ENCODE assay signal across 8 cellular contexts in the genomic region with DNA sequence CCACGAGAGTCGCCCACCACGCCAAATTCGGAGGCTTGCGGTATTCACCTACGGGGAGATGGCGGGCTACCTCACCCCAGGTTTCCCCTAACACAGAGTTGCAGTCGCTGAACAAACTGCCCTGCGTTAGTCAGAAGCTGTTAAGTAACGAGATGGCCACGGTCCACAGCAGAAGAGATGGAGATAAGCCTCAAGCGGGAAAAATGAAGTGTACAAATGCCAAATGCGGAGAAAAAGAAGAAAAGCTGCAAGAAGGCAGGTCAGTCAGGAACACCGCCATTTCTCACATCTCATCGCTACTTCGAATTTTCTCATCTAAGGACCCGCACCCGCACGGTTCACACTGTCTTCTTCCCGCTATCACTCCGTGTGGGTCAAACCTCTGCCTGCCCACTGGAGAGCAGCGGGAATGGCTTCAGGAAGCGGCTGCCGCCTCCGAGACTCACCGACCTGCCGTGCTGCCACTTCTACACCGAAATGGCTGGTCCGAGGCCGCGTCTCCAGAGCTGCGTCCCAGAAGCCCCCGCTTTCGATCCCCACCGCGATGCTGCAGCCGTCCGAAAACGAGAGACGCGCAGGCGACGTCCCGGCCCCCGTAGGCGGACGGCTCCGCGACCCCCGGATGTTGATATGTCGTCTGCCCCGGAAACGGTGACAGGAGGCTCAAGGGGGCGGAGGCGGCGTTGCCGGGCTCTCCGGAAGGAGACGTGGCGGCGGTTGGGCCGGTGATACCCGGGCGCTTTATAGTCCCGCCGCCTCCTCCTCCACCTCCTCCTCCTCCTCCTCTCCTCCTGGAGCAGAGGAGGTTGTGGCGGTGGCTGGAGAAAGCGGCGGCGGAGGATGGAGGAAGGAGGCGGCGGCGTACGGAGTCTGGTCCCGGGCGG. TPM values are rescaled to one million over a fixed set of nuclear protein-coding genes. Genes with fewer than 3 reads are reported as not detected.
DNase-seq lines count a peak whose midpoint lies in the region; ATAC-seq and TF ChIP-seq lines count a peak whose summit lies in the region.

TSS of gene ASB3 (minus strand) at position 583 of the 884 bp plus-strand sequence. CDS start 21,381 bp downstream, outside the sequence.
TSS of gene ERLEC1 (plus strand) at position 674 of the 884 bp plus-strand sequence. CDS start at position 841, 167 bp downstream.

- CTCF ChIA-PET in A673 (lab: Charles Lee): no interaction called here

- peak; percentile 96 for DNase-seq in A673 (ENCODE audit: low spot score)
- peak; percentile 63 for DNase-seq in NCI-H2196 (lab: John Stamatoyannopoulos, UW; ENCODE audit: unreplicated experiment)
- peak; percentile 49 to 73 for DNase-seq in T47D (ENCODE audit: low read depth in 1 of 2, low spot score in 1 of 2)

- POLR2A ChIA-PET in A673 (lab: Charles Lee; ENCODE audit: low non-redundant PET): interaction anchor here (0.7 kb wide), 1 partner anchor 16 kb away, joined by 4 read pairs; no protein-coding TSS in a partner anchor

- intact Hi-C loops in A673 (cut with micrococcal nuclease; ENCODE audit: unreplicated experiment): no loop called here

- in situ Hi-C loops in T47D (cut with HindIII; ENCODE audit: low pct_unique_long_range_greater_than_20kb, low sequenced_read_pairs): no loop called here

- H3K27ac ChIP-seq in A673 (ENCODE audit: low read depth, low read length, poor library complexity, severe bottlenecking) (peak within 1 kb of the TSS; percentile 90), VCaP (peak within 1 kb of the TSS; percentile 89), skin epidermis (peak within 1 kb of the TSS; percentile 27 to 94 (median 87))

- H3K36me3 ChIP-seq in A673 (ENCODE audit: insufficient read depth, low read length, poor library complexity, severe bottlenecking): no peaks in the 10 kb centered on the region

- TF ChIP-seq CTCF in A673 (conservative IDR thresholded peaks at IDR 0.05; ENCODE audit: low read depth, low read length): no peak
- no peak for TF ChIP-seq CTCF in VCaP (conservative IDR thresholded peaks at IDR 0.05)

- H3K27me3 ChIP-seq in A673 (replicated peaks; ENCODE audit: insufficient read depth, low read depth, low read length, poor library complexity): no peaks in the 10 kb centered on the region

- H3K9me3 ChIP-seq in A673 (ENCODE audit: low read depth, low read length, poor library complexity, severe bottlenecking): no peaks in the 10 kb centered on the region
- H3K9me3 ChIP-seq in iPS-18c (ENCODE audit: control insufficient read depth, insufficient read depth, low read length): no peaks in the 10 kb centered on the region

- peak; percentile 94 for ATAC-seq in GM18868 (IDR thresholded peaks at IDR 0.05; ENCODE audit: unreplicated experiment)
- ATAC-seq in HG03103 (IDR thresholded peaks at IDR 0.05; ENCODE audit: low read depth, unreplicated experiment): peak; percentile 95

- peak within 1 kb of the TSS; percentile 73 for H3K4me3 ChIP-seq in A673 (ENCODE audit: low read depth, low read length, poor library complexity, severe bottlenecking)
- H3K4me3 ChIP-seq in iPS-18c (ENCODE audit: insufficient read depth, low read depth, low read length): peak within 1 kb of the TSS; percentile 94
- H3K4me3 ChIP-seq in skin epidermis: peak within 1 kb of the TSS; percentile 75 to 94 (median 86)

- BruUV-seq in A673 (replicated peaks; lab: Mats Ljungman, UMichigan): no TSS peak

- peaks cover 10% of the 10 kb centered on the region for H3K4me1 ChIP-seq in A673 (ENCODE audit: insufficient read depth, low read length, poor library complexity, severe bottlenecking)

RNA-seq across cellular contexts. Expression of gene ASB3, which starts in this region (rescaled TPM):
- total RNA-seq in A673 (2021): 18.7 and 20.3 TPM in 2 replicates

RNA-seq across cellular contexts. Expression of gene ERLEC1, which starts in this region (rescaled TPM):
- total RNA-seq in A673 (2021): 25.7 and 27.7 TPM in 2 replicates

Comparison
In these comparisons a context has a peak if more than half of its experiments do, and no peak if none do; other contexts are left out.
1. Peak in every context shown above with its lines: DNase-seq, ATAC-seq, H3K4me3 ChIP-seq and H3K27ac ChIP-seq.